Comparison of ENCODE assay signal across 23 cellular contexts in genomic region chr5:177602458-177602830, GRCh38. TPM values are rescaled to one million over a fixed set of nuclear protein-coding genes. Genes with fewer than 3 reads are reported as not detected.
DNase-seq lines count a peak whose midpoint lies in the region; ATAC-seq, FAIRE-seq and TF ChIP-seq lines count a peak whose summit lies in the region.
"Had no signal": no experiment of that assay in that cellular context is flagged by ENCODE, and none has a peak within 500 bp of the region (broad histone marks: within the 10 kb centered on the region; RNA-seq: fewer than 3 reads in every experiment).

No MANE protein-coding gene starts in this region.

- H3K27ac ChIP-seq in osteoblast (ENCODE audit: low read depth, low read length): no peak overlapping the region
- H3K27ac ChIP-seq: 22Rv1, KMS-11 had no signal

- no peak overlapping the region for H3K27ac Mint-ChIP-seq in activated CD8-positive, alpha-beta memory T cell treated with anti-CD3 and anti-CD28 coated beads, Interleukin-2, amount 10 ng/mL, durations not matched to agents 7 days and 5 days
- peak overlapping the region; percentile 63 for H3K27ac Mint-ChIP-seq in T-helper 17 cell

- H3K4me3 ChIP-seq in osteoblast (ENCODE audit: insufficient read depth, low read length): no peak overlapping the region

- peaks cover 14% of the 10 kb centered on the region for H4K20me1 ChIP-seq in osteoblast (ENCODE audit: insufficient read depth, low read length)

- no peak for FAIRE-seq in GM12892 (lab: Jason Lieb, UNC)
- FAIRE-seq: GM19239, H54, RCC 7860 had no signal

- peaks cover 14% of the 10 kb centered on the region for H3K4me1 ChIP-seq in osteoblast (ENCODE audit: insufficient read depth, low read length)

- CTCF ChIA-PET in activated CD8-positive, alpha-beta memory T cell treated with anti-CD3 and anti-CD28 coated beads, Interleukin-2, amount 10 ng/mL, durations not matched to agents 7 days and 5 days (lab: Charles Lee): no interaction called here

- H3K27me3 ChIP-seq in osteoblast (ENCODE audit: insufficient read depth, low read length): no peaks in the 10 kb centered on the region

- H3K9me3 ChIP-seq in T-helper 17 cell (ENCODE audit: control insufficient read depth, low read length, poor library complexity, severe bottlenecking) (no peaks in the 10 kb centered on the region), osteoblast (ENCODE audit: low read depth, low read length) (no peaks in the 10 kb centered on the region)

- H3K36me3 Mint-ChIP-seq in activated CD8-positive, alpha-beta memory T cell treated with anti-CD3 and anti-CD28 coated beads, Interleukin-2, amount 10 ng/mL, durations not matched to agents 7 days and 5 days: peaks cover 3% of the 10 kb centered on the region
- peaks cover 6% of the 10 kb centered on the region for H3K36me3 Mint-ChIP-seq in T-helper 17 cell (ENCODE audit: low read depth)

- TF ChIP-seq POLR2A in GM12892 (IDR thresholded peaks at IDR 0.05; ENCODE audit: low read depth, low read length): no peak

- TF ChIP-seq CTCF in osteoblast (IDR thresholded peaks at IDR 0.05; ENCODE audit: extremely low read depth, low read depth, low read length): no peak

- H3K36me3 ChIP-seq in osteoblast (ENCODE audit: insufficient read depth, low read length): peaks cover 3% of the 10 kb centered on the region

- peaks cover 23% of the 10 kb centered on the region for H3K79me2 ChIP-seq in osteoblast (ENCODE audit: insufficient read depth, low read length)

- H3K4me2 ChIP-seq in osteoblast (ENCODE audit: insufficient read depth, low read length): no peak overlapping the region
- H3K4me2 ChIP-seq: KMS-11 had no signal

- no peak overlapping the region for H3K4me3 Mint-ChIP-seq in activated CD8-positive, alpha-beta memory T cell treated with anti-CD3 and anti-CD28 coated beads, Interleukin-2, amount 10 ng/mL, durations not matched to agents 7 days and 5 days
- no peak overlapping the region for H3K4me3 Mint-ChIP-seq in T-helper 17 cell
- H3K4me3 Mint-ChIP-seq: CD14-positive monocyte had no signal

- no peaks in the 10 kb centered on the region for H3K27me3 Mint-ChIP-seq in activated CD8-positive, alpha-beta memory T cell treated with anti-CD3 and anti-CD28 coated beads, Interleukin-2, amount 10 ng/mL, durations not matched to agents 7 days and 5 days
- no peaks in the 10 kb centered on the region for H3K27me3 Mint-ChIP-seq in T-helper 17 cell

- H2AFZ ChIP-seq in osteoblast (ENCODE audit: low read length): no peak overlapping the region

- no peak for ATAC-seq in activated CD8-positive, alpha-beta memory T cell treated with anti-CD3 and anti-CD28 coated beads, Interleukin-2, amount 10 ng/mL, durations not matched to agents 7 days and 5 days
- no peak for ATAC-seq in T-helper 17 cell
- no peak for ATAC-seq in left lobe of liver
- no peak for ATAC-seq in HG03280 (IDR thresholded peaks at IDR 0.05; ENCODE audit: unreplicated experiment)

- peaks cover 24% of the 10 kb centered on the region for H3K4me1 Mint-ChIP-seq in activated CD8-positive, alpha-beta memory T cell treated with anti-CD3 and anti-CD28 coated beads, Interleukin-2, amount 10 ng/mL, durations not matched to agents 7 days and 5 days
- H3K4me1 Mint-ChIP-seq in T-helper 17 cell: peaks cover 44% of the 10 kb centered on the region

- peak; percentile 45 for DNase-seq in activated CD8-positive, alpha-beta memory T cell treated with anti-CD3 and anti-CD28 coated beads, Interleukin-2, amount 50 U/mL, for 48 hours
- no peak for DNase-seq in activated CD8-positive, alpha-beta memory T cell treated with anti-CD3 and anti-CD28 coated beads, Interleukin-2, amount 10 ng/mL, durations not matched to agents 7 days and 5 days
- DNase-seq in T-helper 17 cell (no peak), left lobe of liver (ENCODE audit: low spot score) (peak; percentile 30), osteoblast (ENCODE audit: insufficient read length, low spot score, missing footprints) (peak; percentile 30), SK-N-DZ (ENCODE audit: low spot score) (no peak), GM12892 (ENCODE audit: insufficient read length) (no peak)
- DNase-seq: AML-193, GF-D8, MV-4-11, NCI-H1417, NCI-H187 treated with DMSO at 0.1 percent for 48 hours, NCI-H2227 treated with DMSO at 0.1 percent for 48 hours, NCI-H510A treated with DMSO at 0.1 percent for 48 hours, NCI-H774, SHP77 treated with DMSO at 0.1 percent for 48 hours had no signal

- no peaks in the 10 kb centered on the region for H3K9me3 Mint-ChIP-seq in activated CD8-positive, alpha-beta memory T cell treated with anti-CD3 and anti-CD28 coated beads, Interleukin-2, amount 10 ng/mL, durations not matched to agents 7 days and 5 days (ENCODE audit: low read depth)

RNA-seq across cellular contexts. Expression of gene B4GALT7, which starts 2.5 kb away (rescaled TPM):
- 10 to 100 TPM; 16.8 to 17.2 TPM for total RNA-seq in activated CD8-positive, alpha-beta memory T cell treated with anti-CD3 and anti-CD28 coated beads, Interleukin-2, amount 10 ng/mL, durations not matched to agents 7 days and 5 days
- 10 to 100 TPM; 24.7 to 27.3 TPM for total RNA-seq in T-helper 17 cell
- total RNA-seq in left lobe of liver: 13.5 TPM
- total RNA-seq in osteoblast: 25.6 and 26.8 TPM in 2 replicates
- polyA plus RNA-seq in SK-N-DZ (2014; cell fraction: cytosol; rRNA removed): 27.1 and 29.7 TPM in 2 replicates
- polyA plus RNA-seq in SK-N-DZ (2014; cell fraction: nucleus; rRNA removed): 27.6 and 29.4 TPM in 2 replicates
- polyA plus RNA-seq in GM12892 (2012; ENCODE audit: missing spikeins): 8.2 TPM

RNA-seq across cellular contexts. Expression of gene TMED9, which starts 10.4 kb away (rescaled TPM):
- total RNA-seq in activated CD8-positive, alpha-beta memory T cell treated with anti-CD3 and anti-CD28 coated beads, Interleukin-2, amount 10 ng/mL, durations not matched to agents 7 days and 5 days: 100 to 1,000 TPM in 1 of 2 experiments, 10 to 100 TPM in 1; 99.9 to 111 TPM
- total RNA-seq in T-helper 17 cell (10 to 100 TPM; 63.3 to 69.6 TPM), left lobe of liver (135 TPM), osteoblast (93.4 and 96.6 TPM in 2 replicates)
- 44.3 and 49.2 TPM in 2 replicates for polyA plus RNA-seq in SK-N-DZ (2014; cell fraction: cytosol; rRNA removed)
- 24.3 and 33.9 TPM in 2 replicates for polyA plus RNA-seq in SK-N-DZ (2014; cell fraction: nucleus; rRNA removed)
- polyA plus RNA-seq in GM12892 (2012; ENCODE audit: missing spikeins): 86.8 TPM

RNA-seq across cellular contexts. Expression of gene FAM193B, which starts 48.1 kb away (rescaled TPM):
- 100 to 1,000 TPM in 1 of 2 experiments, 10 to 100 TPM in 1; 77.5 to 116 TPM for total RNA-seq in activated CD8-positive, alpha-beta memory T cell treated with anti-CD3 and anti-CD28 coated beads, Interleukin-2, amount 10 ng/mL, durations not matched to agents 7 days and 5 days
- total RNA-seq in T-helper 17 cell (100 to 1,000 TPM; 143 to 167 TPM), left lobe of liver (69.0 TPM), osteoblast (29.2 and 32.6 TPM in 2 replicates)
- polyA plus RNA-seq in SK-N-DZ (2014; cell fraction: cytosol; rRNA removed): 41.3 and 41.5 TPM in 2 replicates
- 321 and 386 TPM in 2 replicates for polyA plus RNA-seq in SK-N-DZ (2014; cell fraction: nucleus; rRNA removed)
- 43.8 TPM for polyA plus RNA-seq in GM12892 (2012; ENCODE audit: missing spikeins)

Comparison
In these comparisons a context has a peak if more than half of its experiments do, and no peak if none do; other contexts are left out.
1. DNase-seq: peak in activated CD8-positive, alpha-beta memory T cell treated with anti-CD3 and anti-CD28 coated beads, Interleukin-2, amount 50 U/mL, for 48 hours (single experiment), left lobe of liver (single experiment) and osteoblast (single experiment); none in activated CD8-positive, alpha-beta memory T cell treated with anti-CD3 and anti-CD28 coated beads, Interleukin-2, amount 10 ng/mL, durations not matched to agents 7 days and 5 days (single experiment), T-helper 17 cell (0 of 3), SK-N-DZ (single experiment) and GM12892 (single experiment).